Comparison of ENCODE assay signal across 22 cellular contexts in the genomic region with DNA sequence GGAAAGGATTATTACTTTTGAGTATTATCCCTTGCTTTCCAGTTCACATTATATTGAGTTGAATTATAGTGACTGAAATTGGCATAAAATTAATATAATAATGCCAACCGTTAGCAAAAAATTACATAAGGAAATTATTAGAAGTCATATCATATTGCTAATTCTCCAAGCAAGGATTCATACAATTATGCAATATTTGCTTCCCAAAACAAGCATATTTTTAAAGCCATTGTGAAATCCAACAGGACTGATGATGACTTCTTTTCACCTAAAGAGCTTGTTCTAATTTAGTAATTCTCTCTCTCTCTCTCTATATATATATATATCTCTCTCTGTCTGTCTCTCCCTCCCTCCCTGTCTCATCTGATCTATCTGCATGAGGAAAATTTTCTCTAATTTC.
DNase-seq lines count a peak whose midpoint lies in the region.
"Had no signal": no experiment of that assay in that cellular context is flagged by ENCODE, and none has a peak within 500 bp of the region (broad histone marks: within the 10 kb centered on the region; RNA-seq: fewer than 3 reads in every experiment).

No MANE protein-coding gene starts in this region.

- DNase-seq in GM23248 (peak; percentile 49), SJSA1 (ENCODE audit: low read depth in 1 of 2, low spot score in 2 of 2) (no peak), epithelial cell of prostate (ENCODE audit: low read depth, low spot score) (no peak), COLO829 (ENCODE audit: low spot score) (no peak), NCI-H128 (lab: John Stamatoyannopoulos, UW; ENCODE audit: unreplicated experiment) (no peak), posterior cingulate gyrus (no peak)
- DNase-seq in activated effector memory CD4-positive, alpha-beta T cell treated with anti-CD3 and anti-CD28 coated beads, Interleukin-2, amount 50 U/mL, for 16 hours, result no peak
- DNase-seq: activated CD4-positive, alpha-beta memory T cell treated with anti-CD3 and anti-CD28 coated beads, Interleukin-2, amount 10 ng/mL, durations not matched to agents 7 days and 5 days; activated CD8-positive, alpha-beta memory T cell treated with anti-CD3 and anti-CD28 coated beads, Interleukin-2, amount 50 U/mL, for 48 hours; anterior cingulate cortex; Calu3; caudate nucleus; Karpas-422; NCI-H1930; NCI-H345; NCI-H774; right lobe of liver; stimulated activated naive B cell treated with anti-CD40 and anti-IgM and Interleukin-4, amounts not matched to agents 10 μg/mL and 1 μg/mL and 100 μg/mL, for 72 hours; upper lobe of right lung had no signal

- H3K9me3 ChIP-seq in GM23248 (ENCODE audit: low read depth) (no peaks in the 10 kb centered on the region), SJSA1 (replicated peaks) (no peaks in the 10 kb centered on the region), mesodermal cell (ENCODE audit: control insufficient read depth, low read length) (peaks cover 5% of the 10 kb centered on the region)
- H3K9me3 ChIP-seq: neutrophil, right lobe of liver, upper lobe of right lung had no signal

- in situ Hi-C loops in GM23248 (cut with MboI), result loop anchor here (25.0 kb wide), 1 partner anchor 629 kb away; no protein-coding TSS in a partner anchor

- WGBS in GM23248 (ENCODE audit: low coverage in 1 of 2, low lambda C conversion rate in 2 of 2, missing lambda C conversion rate in 2 of 2), 2 experiments, result 0 to 7% methylated on average over 1 of the region's 1 CpG
- WGBS in mesodermal cell (ENCODE audit: insufficient coverage in 2 of 2), 2 experiments, result no CpG with 5 or more reads among the region's 1 CpG

- H3K79me2 ChIP-seq in GM23248 (ENCODE audit: insufficient read depth), result no peaks in the 10 kb centered on the region

- H3K27me3 ChIP-seq in GM23248 (replicated peaks; ENCODE audit: insufficient read depth) (no peaks in the 10 kb centered on the region), SJSA1 (replicated peaks) (no peaks in the 10 kb centered on the region)
- H3K27me3 ChIP-seq: neutrophil, right lobe of liver, upper lobe of right lung had no signal

- peak overlapping the region; percentile 75 for H3K4me2 ChIP-seq in GM23248 (ENCODE audit: unreplicated experiment)

- no peaks in the 10 kb centered on the region for H4K20me1 ChIP-seq in GM23248 (ENCODE audit: insufficient read depth)

- peak overlapping the region; percentile 63 for H3K9ac ChIP-seq in GM23248

- H3K36me3 ChIP-seq in GM23248 (ENCODE audit: low read depth) (no peaks in the 10 kb centered on the region), SJSA1 (no peaks in the 10 kb centered on the region), mesodermal cell (ENCODE audit: control insufficient read depth, insufficient read depth, low read length) (no peaks in the 10 kb centered on the region)
- H3K36me3 ChIP-seq: neutrophil, right lobe of liver, upper lobe of right lung had no signal

- H2AFZ ChIP-seq in GM23248, result peak overlapping the region; percentile 62

- peaks cover 18% of the 10 kb centered on the region for H3K4me1 ChIP-seq in GM23248 (ENCODE audit: insufficient read depth)
- no peaks in the 10 kb centered on the region for H3K4me1 ChIP-seq in SJSA1 (replicated peaks)
- peaks cover 6% of the 10 kb centered on the region for H3K4me1 ChIP-seq in mesodermal cell (ENCODE audit: control insufficient read depth, insufficient read depth, low read length, poor library complexity, severe bottlenecking)
- H3K4me1 ChIP-seq: right lobe of liver, upper lobe of right lung had no signal

- H3K4me3 ChIP-seq in GM23248 (peak overlapping the region; percentile 52), SJSA1 (no peak overlapping the region), mesodermal cell (ENCODE audit: extremely low read depth, insufficient read depth, low read length, poor library complexity, severe bottlenecking) (no peak overlapping the region)
- H3K4me3 ChIP-seq: right lobe of liver, upper lobe of right lung had no signal

- intact Hi-C loops in posterior cingulate gyrus (cut with DNase I), result no loop called here

- no peaks in the 10 kb centered on the region for H3K9me2 ChIP-seq in GM23248 (ENCODE audit: insufficient read depth)

- H3K27ac ChIP-seq in GM23248 (peak overlapping the region; percentile 85), SJSA1 (0 out of 2 replicates have a peak overlapping the region, but pooled peaks have one; percentile 7), epithelial cell of prostate (peak overlapping the region; percentile 68), mesodermal cell (ENCODE audit: low read depth, low read length, severe bottlenecking) (peak overlapping the region; percentile 25)
- H3K27ac ChIP-seq: C4-2B, neutrophil, right lobe of liver, upper lobe of right lung had no signal

- peaks cover 20% of the 10 kb centered on the region for H3F3A ChIP-seq in GM23248 (ENCODE audit: insufficient read depth)

Comparison
In these comparisons a context has a peak if more than half of its experiments do, and no peak if none do; other contexts are left out.
1. H3K27ac ChIP-seq: peak in every context shown above with its lines; median percentile 85 in GM23248; 68 in epithelial cell of prostate; 25 in mesodermal cell; 7 in SJSA1.